In genomic region chr12:60345442-60345841, GRCh38 we compare ENCODE assay signal across 25 cellular contexts.
"Had no signal": no experiment of that assay in that cellular context is flagged by ENCODE, and none has a peak within 500 bp of the region (broad histone marks: within the 10 kb centered on the region; RNA-seq: fewer than 3 reads in every experiment).

No MANE protein-coding gene starts in this region.

- ATAC-seq: gastroesophageal sphincter; left lung; lower lobe of right lung; right lobe of liver; stimulated activated naive B cell treated with anti-CD40 and anti-IgM and Interleukin-4, amounts not matched to agents 10 μg/mL and 1 μg/mL and 100 μg/mL, for 72 hours; stimulated activated naive CD8-positive, alpha-beta T cell treated with anti-CD3 and anti-CD28 coated beads, Interleukin-15, amount 100 ng/mL, for 72 hours; upper lobe of right lung had no signal

- H3K27me3 ChIP-seq: esophagus muscularis mucosa, gastroesophageal sphincter, left lung, right lobe of liver, testis, tibial nerve, upper lobe of right lung, vagina had no signal

- H3K4me3 ChIP-seq: coronary artery, esophagus muscularis mucosa, gastroesophageal sphincter, left lung, lower lobe of right lung, prostate gland, right lobe of liver, skin epidermis, testis, tibial nerve, upper lobe of right lung, vagina had no signal

- H3K27ac ChIP-seq: coronary artery, esophagus muscularis mucosa, gastroesophageal sphincter, left lung, lower lobe of right lung, parathyroid adenoma, prostate gland, right lobe of liver, skin epidermis, testis, tibial nerve, upper lobe of right lung, vagina had no signal

- H3K36me3 ChIP-seq: esophagus muscularis mucosa, gastroesophageal sphincter, left lung, lower lobe of right lung, prostate gland, right lobe of liver, tibial nerve, upper lobe of right lung, vagina had no signal

- H3K9me3 ChIP-seq: esophagus muscularis mucosa, gastroesophageal sphincter, left lung, lower lobe of right lung, prostate gland, right lobe of liver, testis, tibial nerve, upper lobe of right lung, vagina had no signal

- H3K4me1 ChIP-seq: esophagus muscularis mucosa, gastroesophageal sphincter, left lung, lower lobe of right lung, parathyroid adenoma, prostate gland, right lobe of liver, testis, tibial nerve, upper lobe of right lung, vagina had no signal

- DNase-seq: effector CD4-positive, alpha-beta T cell; endodermal cell; glutamatergic neuron; immature natural killer cell; left lung; lower lobe of right lung; mesenchymal stem cell; midbrain; naive B cell; retina; right lobe of liver; stimulated activated CD4-positive, alpha-beta T cell treated with anti-CD3 and anti-CD28 coated beads, Interleukin-2, amount 100 ng/mL, for 24 hours; stimulated activated CD4-positive, alpha-beta T cell treated with anti-CD3 and anti-CD28 coated beads, Interleukin-4, amount 100 ng/mL, for 4 hours; stimulated activated naive B cell treated with anti-CD40 and anti-IgM and Interleukin-4, amounts not matched to agents 10 μg/mL and 1 μg/mL and 100 μg/mL, for 72 hours; stimulated activated naive CD8-positive, alpha-beta T cell treated with anti-CD3 and anti-CD28 coated beads, Interleukin-15, amount 100 ng/mL, for 72 hours; testis; upper lobe of right lung had no signal
